Comparison of ENCODE assay signal across 11 cellular contexts in genomic region chr13:98978280-98978679, GRCh38. TPM values are rescaled to one million over a fixed set of nuclear protein-coding genes. Genes with fewer than 3 reads are reported as not detected.
A peak's percentile ranks its signal among the peaks of the same experiment; 100 is the strongest.
DNase-seq lines count a peak whose midpoint lies in the region; ATAC-seq and TF ChIP-seq lines count a peak whose summit lies in the region.
"Had no signal": no experiment of that assay in that cellular context is flagged by ENCODE, and none has a peak within 500 bp of the region (broad histone marks: within the 10 kb centered on the region; RNA-seq: fewer than 3 reads in every experiment).

No MANE protein-coding gene starts in this region.

- TF ChIP-seq CTCF in cardiac fibroblast (IDR thresholded peaks at IDR 0.05; ENCODE audit: low read depth, low read length), result no peak
- no peak for TF ChIP-seq CTCF in testis (IDR thresholded peaks at IDR 0.05)

- no peaks in the 10 kb centered on the region for H3K27me3 ChIP-seq in testis

- WGBS in testis, 2 donors, result 31 to 38% methylated on average over 3 of the region's 3 CpGs

- H3K4me3 ChIP-seq in cardiac fibroblast (replicated peaks in 1 of 2; ENCODE audit: low read depth in 2 of 2, low read length in 2 of 2) (peak overlapping the region in 1 of 2 donors; percentile 60), testis (peak overlapping the region; percentile 39 to 49)

- no peak for TF ChIP-seq POLR2A in testis (IDR thresholded peaks at IDR 0.05)

- peaks cover 17% of the 10 kb centered on the region for H3K4me1 ChIP-seq in testis

- H3K36me3 ChIP-seq in testis (ENCODE audit: low read depth, missing control alignments), result no peaks in the 10 kb centered on the region

- ATAC-seq in left colon (peak; percentile 3), GM21515 (IDR thresholded peaks at IDR 0.05; ENCODE audit: unreplicated experiment) (no peak), HG02852 (IDR thresholded peaks at IDR 0.05; ENCODE audit: unreplicated experiment) (no peak), GM18868 (IDR thresholded peaks at IDR 0.05; ENCODE audit: unreplicated experiment) (no peak)

- H3K9me3 ChIP-seq in testis, result no peaks in the 10 kb centered on the region

- intact Hi-C loops in left colon (cut with DNase I, micrococcal nuclease), result no loop called here
- intact Hi-C loops in testis (cut with DNase I; ENCODE audit: low total_unique reads), result no loop called here

- H3K27ac ChIP-seq in testis, result peak overlapping the region in 1 of 2 donors; percentile 65

- DNase-seq in HS-5 (ENCODE audit: low read depth), result peak; percentile 65
- DNase-seq in cardiac fibroblast (ENCODE audit: low read depth in 2 of 2), result peak; percentile 48 to 92
- no peak for DNase-seq in left colon
- DNase-seq in testis, result no peak
- no peak for DNase-seq in NCI-H2029 treated with DMSO at 0.1 percent for 48 hours (lab: John Stamatoyannopoulos, UW)
- DNase-seq: cortex of kidney; stimulated activated CD4-positive, alpha-beta T cell treated with anti-CD3 and anti-CD28 coated beads, Interleukin-2, amount 100 ng/mL, for 48 hours; T-helper 1 cell had no signal

RNA-seq across cellular contexts. Expression of gene DOCK9, which starts 0.4 kb away (rescaled TPM):
- 10 to 100 TPM; 50.0 to 60.4 TPM for total RNA-seq in left colon
- total RNA-seq in testis, result 10 to 100 TPM; 63.4 to 74.9 TPM
- 48.0 TPM for polyA plus RNA-seq in testis (ENCODE audit: insufficient read depth, low read depth, low replicate concordance)

Comparison
In these comparisons a context has a peak if more than half of its experiments do, and no peak if none do; other contexts are left out.
1. DNase-seq: peak in HS-5 (single experiment) and cardiac fibroblast (2 of 2); none in left colon (0 of 2), testis (single experiment) and NCI-H2029 treated with DMSO at 0.1 percent for 48 hours (single experiment).